8 cellular contexts compared by ENCODE assay signal in genomic region chr19:45506991-45507863, GRCh38. TPM values are rescaled to one million over a fixed set of nuclear protein-coding genes. Genes with fewer than 3 reads are reported as not detected.
A peak's percentile ranks its signal among the peaks of the same experiment; 100 is the strongest.
DNase-seq lines count a peak whose midpoint lies in the region; ATAC-seq and TF ChIP-seq lines count a peak whose summit lies in the region.

Gene VASP, plus strand, starts transcription at chr19:45507479. Its CDS starts 293 bp downstream, at chr19:45507772.

- POLR2A ChIA-PET in AG04450 (lab: Yijun Ruan, JAX): interaction anchor here (0.6 to 1.6 kb wide), 5 partner anchors 70 to 596 kb away, joined by 3 to 5 read pairs (median 4); no protein-coding TSS in a partner anchor

- no peaks in the 10 kb centered on the region for H3K27me3 ChIP-seq in AG04450 (ENCODE audit: control insufficient read depth, insufficient read depth, low read length)

- ATAC-seq in GM18868 (IDR thresholded peaks at IDR 0.05; ENCODE audit: unreplicated experiment) (peak; percentile 41), HG03108 (IDR thresholded peaks at IDR 0.05; ENCODE audit: unreplicated experiment) (peak; percentile 35), left colon (peak; percentile 67)

- CTCF ChIA-PET in AG04450 (lab: Charles Lee): no interaction called here

- no peak for TF ChIP-seq CTCF in AG04450 (IDR thresholded peaks at IDR 0.05; ENCODE audit: low read depth, low read length)
- no peak for TF ChIP-seq CTCF in choroid plexus epithelial cell (conservative IDR thresholded peaks at IDR 0.05; ENCODE audit: low read depth, low read length)

- intact Hi-C loops in left colon (cut with DNase I, micrococcal nuclease): no loop called here

- peak within 1 kb of the TSS; percentile 87 for H3K27ac ChIP-seq in AG04450 (ENCODE audit: low read depth, low read length)

- H3K4me3 ChIP-seq in AG04450 (ENCODE audit: low read depth, low read length) (peak within 1 kb of the TSS; percentile 95), choroid plexus epithelial cell (ENCODE audit: low read depth, low read length) (peak within 1 kb of the TSS; percentile 84)

- H3K9me3 ChIP-seq in AG04450 (ENCODE audit: control insufficient read depth, insufficient read depth, low read length): no peaks in the 10 kb centered on the region; the same call in 1 of the 2 replicates

- DNase-seq in AG04450 (ENCODE audit: low read depth, low spot score) (no peak), NCI-H524 (lab: John Stamatoyannopoulos, UW) (peak; percentile 63 to 69), choroid plexus epithelial cell (ENCODE audit: low read depth) (peak; percentile 89), left colon (peak; percentile 91 to 94)
- DNase-seq in activated CD4-positive, alpha-beta T cell treated with anti-CD3 and anti-CD28 coated beads for 24 hours (ENCODE audit: low read depth in 2 of 2): peak; percentile 82 to 87
- peak; percentile 81 to 85 for DNase-seq in stimulated activated CD4-positive, alpha-beta T cell treated with anti-CD3 and anti-CD28 coated beads, Interleukin-1b, Interleukin-23, amount 100 ng/mL, for 4 hours (ENCODE audit: low read depth in 2 of 2)

RNA-seq across cellular contexts. Expression of gene VASP, which starts in this region (rescaled TPM):
- polyA plus RNA-seq in AG04450 (2011; rRNA removed): 49.6 and 60.8 TPM in 2 replicates
- polyA minus RNA-seq in AG04450 (2011; rRNA and poly(A)+ RNA removed): 55.6 and 60.8 TPM in 2 replicates
- total RNA-seq in left colon: 100 to 1,000 TPM; 218 to 260 TPM
